In the genomic region with DNA sequence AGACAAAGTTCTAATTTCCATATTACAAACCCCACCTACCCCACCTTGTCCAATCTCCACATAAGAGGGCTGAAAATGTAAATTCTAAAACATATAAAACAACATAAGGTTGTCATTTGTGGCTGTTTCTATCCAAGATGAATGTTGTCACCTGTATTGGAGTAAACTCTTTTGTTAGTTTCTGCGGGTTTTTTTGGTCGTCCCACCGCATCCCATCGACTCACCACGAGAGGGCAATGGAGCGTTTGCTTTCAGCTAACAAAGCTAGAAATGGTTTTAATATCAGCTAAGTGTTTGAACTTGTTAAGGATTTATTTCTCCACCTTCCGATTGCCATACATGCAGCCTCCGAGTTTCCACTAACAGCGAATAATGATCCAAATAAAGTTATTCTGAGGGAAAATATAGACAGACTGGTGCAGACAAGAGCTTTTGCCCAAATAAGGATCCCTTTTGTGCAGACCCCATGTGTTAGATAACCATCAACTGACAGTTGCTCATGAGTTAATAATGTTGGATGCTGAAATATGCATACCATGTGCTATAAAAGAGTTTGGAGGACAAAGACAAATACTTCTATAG, we compare ENCODE assay signal across 8 cellular contexts.
DNase-seq lines count a peak whose midpoint lies in the region; ATAC-seq and TF ChIP-seq lines count a peak whose summit lies in the region.

No MANE protein-coding gene starts in this region.

- H3K4me1 ChIP-seq in naive thymus-derived CD4-positive, alpha-beta T cell (ENCODE audit: control insufficient read depth in 2 of 2, insufficient read depth in 2 of 2, low read length in 2 of 2): peaks cover 16 to 56% of the 10 kb centered on the region in 2 donors

- TF ChIP-seq POLR2A in erythroblast (IDR thresholded peaks at IDR 0.05; ENCODE audit: low read length): no peak

- DNase-seq in AG08396 (ENCODE audit: low spot score): peak; percentile 47
- DNase-seq in NOMO-1 treated with dmso at 0.1 percent for 144 hours (lab: John Stamatoyannopoulos, UW; ENCODE audit: unreplicated experiment): peak; percentile 58
- peak; percentile 60 for DNase-seq in activated T-cell treated with anti-CD3 and anti-CD28 coated beads for 48 hours (ENCODE audit: low read depth)
- DNase-seq in erythroblast (lab: John Stamatoyannopoulos, UW): peak; percentile 40 to 45
- DNase-seq in naive thymus-derived CD4-positive, alpha-beta T cell: peak; percentile 40 to 84 (median 69)
- peak; percentile 67 for DNase-seq in stimulated activated naive CD4-positive, alpha-beta T cell treated with Interleukin-2 at 50 U/mL for 16 hours (lab: John Stamatoyannopoulos, UW)

- ATAC-seq in GM19035 (IDR thresholded peaks at IDR 0.05; ENCODE audit: unreplicated experiment) (peak; percentile 58), HG03521 (IDR thresholded peaks at IDR 0.05; ENCODE audit: unreplicated experiment) (peak; percentile 57)
- ATAC-seq in naive thymus-derived CD4-positive, alpha-beta T cell: peak; percentile 87

- peak overlapping the region; percentile 37 for H3K4me3 ChIP-seq in naive thymus-derived CD4-positive, alpha-beta T cell (ENCODE audit: low read length)

- CTCF ChIA-PET in naive thymus-derived CD4-positive, alpha-beta T cell (lab: Charles Lee): interaction anchor here (0.6 to 5.2 kb wide), 33 partner anchors 11 to 385 kb away, joined by 3 to 112 read pairs (median 4); partner anchors contain the start of gene ARID5B

- peak overlapping the region; percentile 60 for H3K27ac ChIP-seq in naive thymus-derived CD4-positive, alpha-beta T cell (ENCODE audit: low read depth, low read length)

- H3K9me3 ChIP-seq in naive thymus-derived CD4-positive, alpha-beta T cell (ENCODE audit: control insufficient read depth in 2 of 3, low read length in 3 of 3): no peaks in the 10 kb centered on the region

- H3K9me3 Mint-ChIP-seq in naive thymus-derived CD4-positive, alpha-beta T cell: no peaks in the 10 kb centered on the region

- H3K4me1 Mint-ChIP-seq in naive thymus-derived CD4-positive, alpha-beta T cell: peaks cover 48 to 92% (median 86%) of the 10 kb centered on the region in 7 donors

- no peaks in the 10 kb centered on the region for H3K36me3 ChIP-seq in naive thymus-derived CD4-positive, alpha-beta T cell (ENCODE audit: control insufficient read depth in 2 of 3, insufficient read depth in 3 of 3, low read length in 3 of 3)

- intact Hi-C loops in naive thymus-derived CD4-positive, alpha-beta T cell (cut with micrococcal nuclease): loop anchor here (1.0 to 5.0 kb wide), 16 partner anchors 10 to 489 kb away; no protein-coding TSS in a partner anchor

- H3K36me3 Mint-ChIP-seq in naive thymus-derived CD4-positive, alpha-beta T cell: peaks cover 5 to 29% (median 11%) of the 10 kb centered on the region in 5 donors

- POLR2A ChIA-PET in naive thymus-derived CD4-positive, alpha-beta T cell (lab: Charles Lee): interaction anchor here (0.5 to 6.1 kb wide), 12 partner anchors 8 to 210 kb away, joined by 3 to 51 read pairs (median 4); partner anchors contain the start of gene ARID5B

- no peaks in the 10 kb centered on the region for H3K27me3 ChIP-seq in naive thymus-derived CD4-positive, alpha-beta T cell (ENCODE audit: control insufficient read depth in 2 of 2, insufficient read depth in 2 of 2, low read length in 2 of 2)

- peak overlapping the region; percentile 64 to 87 (median 72) for H3K4me3 Mint-ChIP-seq in naive thymus-derived CD4-positive, alpha-beta T cell

- H3K27ac Mint-ChIP-seq in naive thymus-derived CD4-positive, alpha-beta T cell: peak overlapping the region; percentile 20 to 94 (median 74)

- H3K27me3 Mint-ChIP-seq in naive thymus-derived CD4-positive, alpha-beta T cell: no peaks in the 10 kb centered on the region

Comparison
In these comparisons a context has a peak if more than half of its experiments do, and no peak if none do; other contexts are left out.
1. Peak in every context shown above with its lines: DNase-seq, ATAC-seq, H3K4me3 ChIP-seq and H3K27ac ChIP-seq.